8 cellular contexts compared by ENCODE assay signal in the genomic region with DNA sequence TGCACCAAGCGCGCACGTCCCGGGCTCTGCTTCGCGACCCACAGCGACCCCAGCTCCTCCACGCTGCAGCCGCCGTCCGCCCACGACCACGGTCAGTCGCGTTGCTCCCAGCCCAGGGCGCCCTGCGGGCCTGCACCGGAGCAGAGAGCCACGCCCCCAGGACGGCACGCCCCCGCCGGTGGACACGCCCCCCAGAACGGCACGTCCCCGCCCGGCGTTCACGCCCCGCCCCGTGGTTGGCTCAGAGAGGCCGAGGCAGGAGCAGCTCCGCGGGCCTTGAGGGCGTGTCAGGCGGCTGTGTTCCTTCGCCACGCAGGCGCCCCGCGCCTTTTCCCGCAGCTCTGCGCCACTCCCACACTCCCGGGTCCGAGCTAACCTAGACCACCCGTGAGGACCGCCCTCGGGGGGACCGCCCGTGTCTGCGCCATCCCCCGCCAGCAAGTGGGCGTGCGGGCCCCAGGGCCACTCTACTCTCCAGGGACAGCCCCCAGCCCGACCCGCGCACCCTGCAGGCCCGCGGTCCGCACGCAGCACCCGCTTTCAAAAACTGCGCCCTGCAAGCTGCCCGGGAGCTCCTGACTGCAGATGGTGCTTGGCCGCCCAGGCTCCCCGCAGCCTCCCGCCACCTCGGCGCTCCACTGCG. TPM values are rescaled to one million over a fixed set of nuclear protein-coding genes. Genes with fewer than 3 reads are reported as not detected.
DNase-seq lines count a peak whose midpoint lies in the region; ATAC-seq and TF ChIP-seq lines count a peak whose summit lies in the region.

A gene with protein sequence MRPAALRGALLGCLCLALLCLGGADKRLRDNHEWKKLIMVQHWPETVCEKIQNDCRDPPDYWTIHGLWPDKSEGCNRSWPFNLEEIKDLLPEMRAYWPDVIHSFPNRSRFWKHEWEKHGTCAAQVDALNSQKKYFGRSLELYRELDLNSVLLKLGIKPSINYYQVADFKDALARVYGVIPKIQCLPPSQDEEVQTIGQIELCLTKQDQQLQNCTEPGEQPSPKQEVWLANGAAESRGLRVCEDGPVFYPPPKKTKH (minus strand): TSS at position 107 of the 643 bp plus-strand sequence. CDS start 368 bp downstream, outside the sequence.

- peak; percentile 56 for ATAC-seq in HG03196 (IDR thresholded peaks at IDR 0.05; ENCODE audit: unreplicated experiment)

- DNase-seq in AG09309 (ENCODE audit: low read depth) (peak; percentile 39), NCI-H460 (ENCODE audit: extremely low read depth, low read depth) (peak; percentile 79), cerebellar nuclear complex (lab: John Stamatoyannopoulos, UW) (peak; percentile 22 to 50), kidney epithelial cell (ENCODE audit: low read depth) (peak; percentile 34)
- peak; percentile 98 for DNase-seq in activated CD4-positive, alpha-beta T cell treated with anti-CD3 and anti-CD28 coated beads for 1 hour
- DNase-seq in stimulated activated CD4-positive, alpha-beta T cell treated with anti-CD3 and anti-CD28 coated beads, Interleukin-15, amount 100 ng/mL, for 24 hours, result peak; percentile 100

- no peaks in the 10 kb centered on the region for H3K27me3 ChIP-seq in kidney epithelial cell (ENCODE audit: control insufficient read depth, insufficient read depth, low read length)

- peak within 1 kb of the TSS; percentile 63 for H3K4me3 ChIP-seq in AG09309 (ENCODE audit: control insufficient read depth, low read depth, low read length)
- peak within 1 kb of the TSS; percentile 65 for H3K4me3 ChIP-seq in kidney epithelial cell (ENCODE audit: low read depth, low read length)

- in situ Hi-C loops in GM18951 (cut with MboI; ENCODE audit: low sequenced_read_pairs, unreplicated experiment), result no loop called here

- TF ChIP-seq CTCF in AG09309 (IDR thresholded peaks at IDR 0.05; ENCODE audit: control insufficient read depth, insufficient read depth, low read depth, low read length, missing control alignments), result no peak
- no peak for TF ChIP-seq CTCF in kidney epithelial cell (IDR thresholded peaks at IDR 0.05; ENCODE audit: insufficient read depth, low read length, poor library complexity, severe bottlenecking)

- TF ChIP-seq POLR2A in GM18951 (IDR thresholded peaks at IDR 0.05; ENCODE audit: extremely low read depth, insufficient read depth, insufficient read length), result peak; percentile 85

- no peaks in the 10 kb centered on the region for H3K36me3 ChIP-seq in kidney epithelial cell (ENCODE audit: control insufficient read depth, insufficient read depth, low read length)

RNA-seq across cellular contexts. Expression of the gene that starts here (rescaled TPM):
- 37.7 and 40.0 TPM in 2 replicates for total RNA-seq in NCI-H460 (2014; rRNA removed; shearing (Covaris generic))
- polyA plus RNA-seq in NCI-H460 (2014; cell fraction: nucleus; rRNA removed), result 37.6 and 60.3 TPM in 2 replicates
- 113 and 139 TPM in 2 replicates for total RNA-seq in kidney epithelial cell

Comparison
In these comparisons a context has a peak if more than half of its experiments do, and no peak if none do; other contexts are left out.
1. Peak in every context shown above with its lines: DNase-seq, ATAC-seq and H3K4me3 ChIP-seq.
2. DNase-seq: peak in every context shown above with its lines; median percentile 100 in stimulated activated CD4-positive, alpha-beta T cell treated with anti-CD3 and anti-CD28 coated beads, Interleukin-15, amount 100 ng/mL, for 24 hours; 98 in activated CD4-positive, alpha-beta T cell treated with anti-CD3 and anti-CD28 coated beads for 1 hour; 79 in NCI-H460; 39 in AG09309; 36 in cerebellar nuclear complex; 34 in kidney epithelial cell.